ENCODE assay signal across 17 cellular contexts in the genomic region with DNA sequence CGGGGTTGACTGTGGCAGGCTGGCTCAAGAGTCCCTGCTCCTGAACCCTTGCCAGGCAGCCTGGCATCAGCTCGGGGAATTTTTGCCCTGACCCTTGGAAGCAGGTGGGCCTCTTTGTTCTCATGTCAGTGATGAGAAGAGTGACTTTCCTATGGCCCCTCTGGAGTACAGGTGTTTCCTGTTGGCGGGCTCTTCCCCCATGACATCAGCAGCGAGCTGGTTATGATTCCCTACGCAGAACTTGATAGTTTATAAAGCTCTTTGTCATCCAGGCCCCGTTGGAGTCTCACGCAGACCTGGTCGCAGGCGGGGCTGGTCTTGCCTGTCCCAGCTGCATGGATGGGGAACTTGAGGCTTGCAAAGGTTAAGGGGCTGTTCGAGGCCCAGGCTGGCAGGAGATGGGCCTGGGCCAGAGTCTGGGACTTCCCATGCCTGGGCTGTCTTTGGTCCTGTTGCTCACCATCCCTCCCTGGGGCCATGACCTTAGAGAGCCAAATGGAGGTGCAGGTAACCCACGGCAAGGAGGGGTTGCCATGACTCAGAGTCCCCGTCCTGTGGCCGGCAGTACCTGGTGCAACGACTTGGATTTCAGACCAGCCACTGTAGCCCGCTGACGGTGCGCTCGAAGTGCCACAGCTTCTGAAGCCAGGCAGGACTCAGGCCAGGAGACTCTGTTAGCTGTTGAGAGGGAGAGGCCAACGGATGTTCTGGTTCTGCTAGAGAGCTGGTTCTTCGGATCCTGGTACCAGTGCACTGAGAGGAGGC. TPM values are rescaled to one million over a fixed set of nuclear protein-coding genes. Genes with fewer than 3 reads are reported as not detected.
A peak's percentile ranks its signal among the peaks of the same experiment; 100 is the strongest.
DNase-seq lines count a peak whose midpoint lies in the region; ATAC-seq, FAIRE-seq and TF ChIP-seq lines count a peak whose summit lies in the region.
"Had no signal": no experiment of that assay in that cellular context is flagged by ENCODE, and none has a peak within 500 bp of the region (broad histone marks: within the 10 kb centered on the region; RNA-seq: fewer than 3 reads in every experiment).

No MANE protein-coding gene starts in this region.

- FAIRE-seq in HTR-8/SVneo (lab: Jason Lieb, UNC) (peak; percentile 13), bronchial epithelial cell (lab: Jason Lieb, UNC) (peak; percentile 43)

- TF ChIP-seq CTCF in bronchial epithelial cell (IDR thresholded peaks at IDR 0.05; ENCODE audit: insufficient read depth, low read length, severe bottlenecking) (no peak), adrenal gland (IDR thresholded peaks at IDR 0.05) (no peak)

- peak overlapping the region; percentile 68; the same call in 1 of the 2 replicates for H3K9ac ChIP-seq in BLaER1

- no peak for ATAC-seq in GM21390 (IDR thresholded peaks at IDR 0.05; ENCODE audit: unreplicated experiment)

- 78 to 90% (median 81%) methylated on average over 14 to 20 of the region's 20 CpGs for WGBS in adrenal gland, 4 donors

- H3K9me3 ChIP-seq in BLaER1 (no peaks in the 10 kb centered on the region), adrenal gland (replicated peaks in 1 of 3) (no peaks in the 10 kb centered on the region)
- H3K9me3 ChIP-seq: Caco-2 had no signal

- no peak for TF ChIP-seq POLR2A in adrenal gland (IDR thresholded peaks at IDR 0.05)

- intact Hi-C loops in adrenal gland (cut with DNase I) = no loop called here

- H3K4me1 ChIP-seq in BLaER1 = peaks cover 46% of the 10 kb centered on the region
- no peaks in the 10 kb centered on the region for H3K4me1 ChIP-seq in adrenal gland (replicated peaks in 1 of 2)
- H3K4me1 ChIP-seq: Caco-2 had no signal

- peak overlapping the region; percentile 0; the same call in 1 of the 2 replicates for H3K4me3 ChIP-seq in BLaER1
- no peak overlapping the region for H3K4me3 ChIP-seq in bronchial epithelial cell (ENCODE audit: low read depth, low read length)
- no peak overlapping the region for H3K4me3 ChIP-seq in adrenal gland

- H3K4me2 ChIP-seq in BLaER1 = peak overlapping the region; percentile 78

- H3K36me3 ChIP-seq in BLaER1 = peaks cover 97% of the 10 kb centered on the region
- H3K36me3 ChIP-seq in bronchial epithelial cell (ENCODE audit: control insufficient read depth, insufficient read depth, low read length) = peaks cover 23% of the 10 kb centered on the region
- peaks cover 0 to 72% of the 10 kb centered on the region in 2 donors for H3K36me3 ChIP-seq in adrenal gland (replicated peaks in 1 of 2)

- DNase-seq in HTR-8/SVneo (ENCODE audit: insufficient read length, low spot score) (no peak), bronchial epithelial cell (ENCODE audit: low read depth) (no peak), lung microvascular endothelial cell (ENCODE audit: low read depth in 2 of 2) (peak; percentile 90 to 97), adrenal gland (no peak), DMS79 (lab: John Stamatoyannopoulos, UW) (no peak)
- DNase-seq: Caco-2, DMS153, EL, H7, IMR-90, Karpas-422, MM.1S, NCI-H1105, NCI-H1694 treated with DMSO at 0.1 percent for 48 hours, NCI-H526 treated with DMSO at 0.1 percent for 48 hours had no signal

- H4K20me1 ChIP-seq in BLaER1 = peaks cover 78% of the 10 kb centered on the region

- H3K27me3 ChIP-seq in BLaER1 (no peaks in the 10 kb centered on the region), bronchial epithelial cell (ENCODE audit: control insufficient read depth, insufficient read depth, low read length) (no peaks in the 10 kb centered on the region), adrenal gland (no peaks in the 10 kb centered on the region)

- H3K27ac ChIP-seq in BLaER1 (peak overlapping the region; percentile 79), adrenal gland (no peak overlapping the region)

RNA-seq across cellular contexts. Expression of a gene that starts 45.9 kb away (rescaled TPM):
- total RNA-seq in bronchial epithelial cell (93.5 and 139 TPM in 2 replicates), lung microvascular endothelial cell (95.9 and 133 TPM in 2 replicates), adrenal gland (100 to 1,000 TPM in 2 of 8 donors, 10 to 100 TPM in 6; 68.9 to 180 (median 94.0) TPM)
- polyA plus RNA-seq in adrenal gland = 10 to 100 TPM; 40.2 to 65.6 (median 52.9) TPM

Comparison
In these comparisons a context has a peak if more than half of its experiments do, and no peak if none do; other contexts are left out.
1. DNase-seq: peak in lung microvascular endothelial cell (2 of 2); none in HTR-8/SVneo (single experiment), bronchial epithelial cell (single experiment), adrenal gland (0 of 7) and DMS79 (single experiment).